Comparison of ENCODE assay signal across 8 cellular contexts in the genomic region with DNA sequence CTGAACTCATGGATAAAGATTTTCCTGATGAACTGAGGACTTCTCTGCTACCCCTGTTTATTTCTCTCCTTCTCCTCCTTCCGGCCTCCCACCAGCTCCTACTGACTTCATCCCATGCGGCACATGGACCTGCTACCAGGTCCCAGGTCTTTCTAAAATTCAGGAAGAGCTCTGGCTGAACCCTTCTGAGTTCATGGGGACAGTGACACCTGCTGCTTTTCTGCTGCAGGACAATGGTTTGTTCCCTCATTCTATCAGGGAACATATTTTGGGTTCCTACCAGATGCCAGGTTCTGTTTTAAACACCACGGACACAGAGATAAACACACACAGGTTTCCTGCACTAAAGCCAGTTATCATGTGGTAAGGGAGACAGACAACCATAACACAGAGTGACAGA.
DNase-seq lines count a peak whose midpoint lies in the region; ATAC-seq, FAIRE-seq and TF ChIP-seq lines count a peak whose summit lies in the region.

No MANE protein-coding gene starts in this region.

- H3K79me2 ChIP-seq in DND-41 (ENCODE audit: insufficient read depth, low read length) (no peaks in the 10 kb centered on the region), endothelial cell of umbilical vein (ENCODE audit: control insufficient read depth, insufficient read depth, low read length) (no peaks in the 10 kb centered on the region), parathyroid adenoma (no peaks in the 10 kb centered on the region)

- POLR2A ChIA-PET in endothelial cell of umbilical vein (lab: Charles Lee): no interaction called here

- TF ChIP-seq CTCF in DND-41 (IDR thresholded peaks at IDR 0.05; ENCODE audit: borderline replicate concordance, extremely low read depth, low read length, poor library complexity, severe bottlenecking): peak; percentile 39
- peak; percentile 6 to 33 for TF ChIP-seq CTCF in endothelial cell of umbilical vein (IDR thresholded peaks at IDR 0.05; ENCODE audit: extremely low read depth in 1 of 2, insufficient read depth in 1 of 2, low read depth in 1 of 2, low read length in 2 of 2)
- TF ChIP-seq CTCF in parathyroid adenoma (IDR thresholded peaks at IDR 0.05): peak; percentile 15

- CTCF ChIA-PET in endothelial cell of umbilical vein (lab: Charles Lee): interaction anchor here (1.0 to 2.5 kb wide), 5 partner anchors 422 to 493 kb away, joined by 3 to 20 read pairs (median 6); a partner anchor contains a TSS

- no peak for FAIRE-seq in endothelial cell of umbilical vein (lab: Jason Lieb, UNC)

- H3K9ac ChIP-seq in DND-41 (ENCODE audit: low read depth, low read length) (no peak overlapping the region), endothelial cell of umbilical vein (replicated peaks; ENCODE audit: extremely low read depth, insufficient read depth, low read length) (no peak overlapping the region), parathyroid adenoma (no peak overlapping the region)

- intact Hi-C loops in endothelial cell of umbilical vein (cut with micrococcal nuclease): loop anchor here (2.0 to 5.0 kb wide), 2 partner anchors 420 to 492 kb away; a partner anchor contains a TSS

- H3K27ac ChIP-seq in DND-41 (ENCODE audit: low read length) (no peak overlapping the region), endothelial cell of umbilical vein (ENCODE audit: insufficient read depth, low read depth, low read length) (no peak overlapping the region), parathyroid adenoma (no peak overlapping the region)

- BruUV-seq in endothelial cell of umbilical vein (replicated peaks; lab: Mats Ljungman, UMichigan): no TSS peak

- H2AFZ ChIP-seq in DND-41 (ENCODE audit: low read depth, low read length): no peak overlapping the region
- H2AFZ ChIP-seq in endothelial cell of umbilical vein (ENCODE audit: low read depth, low read length): no peak overlapping the region
- no peak overlapping the region for H2AFZ ChIP-seq in parathyroid adenoma

- H3K4me2 ChIP-seq in DND-41 (ENCODE audit: insufficient read depth, low read length): no peak overlapping the region
- H3K4me2 ChIP-seq in endothelial cell of umbilical vein (ENCODE audit: insufficient read depth, low read length): no peak overlapping the region
- H3K4me2 ChIP-seq in parathyroid adenoma (ENCODE audit: low read length): no peak overlapping the region

- H3K4me3 ChIP-seq in DND-41 (ENCODE audit: low read depth in 1 of 2, low read length in 2 of 2) (no peak overlapping the region), endothelial cell of umbilical vein (replicated peaks in 1 of 3; ENCODE audit: insufficient read depth in 1 of 3, low read depth in 1 of 3, low read length in 3 of 3) (no peak overlapping the region), parathyroid adenoma (ENCODE audit: low read depth, low read length) (no peak overlapping the region)

- no peak for DNase-seq in DND-41
- DNase-seq in NCI-H82 (lab: John Stamatoyannopoulos, UW): peak; percentile 61
- no peak for DNase-seq in endothelial cell of umbilical vein (ENCODE audit: low read depth, low spot score)
- DNase-seq in central memory CD4-positive, alpha-beta T cell: no peak
- no peak for DNase-seq in HPDE6-E6E7 (ENCODE audit: extremely low spot score)
- no peak for DNase-seq in GDM1 (lab: John Stamatoyannopoulos, UW)

- no peak for ATAC-seq in DND-41 (ENCODE audit: insufficient read depth, low read depth)
- no peak for ATAC-seq in HG02885 (IDR thresholded peaks at IDR 0.05; ENCODE audit: poor library complexity, unreplicated experiment)

- H4K20me1 ChIP-seq in DND-41 (ENCODE audit: insufficient read depth, low read length) (no peaks in the 10 kb centered on the region), endothelial cell of umbilical vein (replicated peaks; ENCODE audit: control insufficient read depth, extremely low read depth, insufficient read depth, low read length) (no peaks in the 10 kb centered on the region)

- no peaks in the 10 kb centered on the region for H3K9me1 ChIP-seq in endothelial cell of umbilical vein (replicated peaks; ENCODE audit: control insufficient read depth, extremely low read depth, insufficient read depth, low read length)

- H3K4me1 ChIP-seq in DND-41 (ENCODE audit: insufficient read depth, low read length) (no peaks in the 10 kb centered on the region), endothelial cell of umbilical vein (ENCODE audit: control insufficient read depth, extremely low read depth, insufficient read depth, low read length) (no peaks in the 10 kb centered on the region), parathyroid adenoma (no peaks in the 10 kb centered on the region)

- H3K27me3 ChIP-seq in DND-41 (ENCODE audit: insufficient read depth, low read length, poor library complexity) (peaks cover 8% of the 10 kb centered on the region), endothelial cell of umbilical vein (ENCODE audit: control insufficient read depth in 2 of 2, insufficient read depth in 2 of 2, low read length in 2 of 2) (no peaks in the 10 kb centered on the region), parathyroid adenoma (ENCODE audit: control insufficient read depth, insufficient read depth, low read length) (no peaks in the 10 kb centered on the region)

- H3K9me3 ChIP-seq in DND-41 (ENCODE audit: insufficient read depth, low read length, severe bottlenecking) (no peaks in the 10 kb centered on the region), endothelial cell of umbilical vein (replicated peaks; ENCODE audit: control insufficient read depth, insufficient read depth, low read length) (no peaks in the 10 kb centered on the region), parathyroid adenoma (ENCODE audit: control insufficient read depth, low read length) (no peaks in the 10 kb centered on the region)

- dilution Hi-C loops in endothelial cell of umbilical vein (cut with MboI; ENCODE audit: extremely low pct_ligation_motif_present, low sequenced_read_pairs): no loop called here

- TF ChIP-seq POLR2A in endothelial cell of umbilical vein (IDR thresholded peaks at IDR 0.05; ENCODE audit: low read depth, low read length): no peak

- H3K36me3 ChIP-seq in DND-41 (ENCODE audit: insufficient read depth, low read length) (no peaks in the 10 kb centered on the region), endothelial cell of umbilical vein (ENCODE audit: control insufficient read depth in 2 of 2, extremely low read depth in 1 of 2, insufficient read depth in 2 of 2, low read length in 2 of 2) (no peaks in the 10 kb centered on the region), parathyroid adenoma (ENCODE audit: control insufficient read depth, insufficient read depth, low read length) (no peaks in the 10 kb centered on the region)

TF ChIP-seq in endothelial cell of umbilical vein, 7 proteins besides CTCF, POLR2A, EP300 and RAD21:
- TF ChIP-seq POLR2AphosphoS5 (IDR thresholded peaks at IDR 0.05; ENCODE audit: insufficient read depth, low read depth, low read length): no peak
- no peak for TF ChIP-seq JUN (IDR thresholded peaks at IDR 0.05; ENCODE audit: borderline replicate concordance, insufficient read depth, insufficient read length, low read depth)
- no peak for TF ChIP-seq MYC (IDR thresholded peaks at IDR 0.05; ENCODE audit: low read depth, low read length)
- TF ChIP-seq FOS (IDR thresholded peaks at IDR 0.05; ENCODE audit: borderline replicate concordance, insufficient read depth, low read length): no peak
- TF ChIP-seq, protein P1, sequence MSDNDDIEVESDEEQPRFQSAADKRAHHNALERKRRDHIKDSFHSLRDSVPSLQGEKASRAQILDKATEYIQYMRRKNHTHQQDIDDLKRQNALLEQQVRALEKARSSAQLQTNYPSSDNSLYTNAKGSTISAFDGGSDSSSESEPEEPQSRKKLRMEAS (IDR thresholded peaks at IDR 0.05; ENCODE audit: insufficient read depth, insufficient read length): no peak
- TF ChIP-seq EZH2 (IDR thresholded peaks at IDR 0.05; ENCODE audit: borderline replicate concordance, low read depth, low read length, severe bottlenecking): no peak
- TF ChIP-seq GATA2 (IDR thresholded peaks at IDR 0.05; ENCODE audit: insufficient read depth, insufficient read length, low read depth, low read length): no peak
